1 cellular context compared by ENCODE assay signal in genomic region chr16:10683160-10683559, GRCh38.
TF ChIP-seq lines count a peak whose summit lies in the region.

No MANE protein-coding gene starts in this region.

TF ChIP-seq in K562, 482 proteins besides CTCF, POLR2A, EP300 and RAD21 (continued from another document):
- TF ChIP-seq, protein P1, sequence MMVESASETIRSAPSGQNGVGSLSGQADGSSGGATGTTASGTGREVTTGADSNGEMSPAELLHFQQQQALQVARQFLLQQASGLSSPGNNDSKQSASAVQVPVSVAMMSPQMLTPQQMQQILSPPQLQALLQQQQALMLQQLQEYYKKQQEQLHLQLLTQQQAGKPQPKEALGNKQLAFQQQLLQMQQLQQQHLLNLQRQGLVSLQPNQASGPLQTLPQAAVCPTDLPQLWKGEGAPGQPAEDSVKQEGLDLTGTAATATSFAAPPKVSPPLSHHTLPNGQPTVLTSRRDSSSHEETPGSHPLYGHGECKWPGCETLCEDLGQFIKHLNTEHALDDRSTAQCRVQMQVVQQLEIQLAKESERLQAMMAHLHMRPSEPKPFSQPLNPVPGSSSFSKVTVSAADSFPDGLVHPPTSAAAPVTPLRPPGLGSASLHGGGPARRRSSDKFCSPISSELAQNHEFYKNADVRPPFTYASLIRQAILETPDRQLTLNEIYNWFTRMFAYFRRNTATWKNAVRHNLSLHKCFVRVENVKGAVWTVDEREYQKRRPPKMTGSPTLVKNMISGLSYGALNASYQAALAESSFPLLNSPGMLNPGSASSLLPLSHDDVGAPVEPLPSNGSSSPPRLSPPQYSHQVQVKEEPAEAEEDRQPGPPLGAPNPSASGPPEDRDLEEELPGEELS (CRISPR knock-in tag; IDR thresholded peaks at IDR 0.05; ENCODE audit: borderline replicate concordance) = no peak
- no peak for TF ChIP-seq ZNF668 (CRISPR knock-in tag; IDR thresholded peaks at IDR 0.05)
TF ChIP-seq in K562: peak in this region for 0.
